In genomic region chr18:60174832-60175231, GRCh38 we compare ENCODE assay signal across 33 cellular contexts.
"Had no signal": no experiment of that assay in that cellular context is flagged by ENCODE, and none has a peak within 500 bp of the region (broad histone marks: within the 10 kb centered on the region; RNA-seq: fewer than 3 reads in every experiment).

No MANE protein-coding gene starts in this region.

- DNase-seq: activated effector memory CD4-positive, alpha-beta T cell treated with anti-CD3 and anti-CD28 coated beads, Interleukin-2, amount 50 U/mL, for 16 hours; activated effector memory CD4-positive, alpha-beta T cell treated with Interleukin-2 at 50 U/mL for 16 hours; activated gamma-delta T cell; activated gamma-delta T cell treated with Interleukin-2 at 50 U/mL for 16 hours; activated naive CD4-positive, alpha-beta T cell; activated naive CD4-positive, alpha-beta T cell treated with anti-CD3 and anti-CD28 coated beads for 36 hours; activated naive CD4-positive, alpha-beta T cell treated with anti-CD3 and anti-CD28 coated beads, Interleukin-2, amount 10 ng/mL, durations not matched to agents 7 days and 5 days; activated naive CD4-positive, alpha-beta T cell treated with anti-CD3 and anti-CD28 coated beads, Interleukin-2, amount 50 U/mL, for 16 hours; activated naive CD4-positive, alpha-beta T cell treated with Interleukin-2 at 50 U/mL for 16 hours; activated naive CD8-positive, alpha-beta T cell treated with anti-CD3 and anti-CD28 coated beads for 36 hours; activated naive CD8-positive, alpha-beta T cell treated with anti-CD3 and anti-CD28 coated beads, Interleukin-2, amount 10 ng/mL, durations not matched to agents 7 days and 5 days; activated naive CD8-positive, alpha-beta T cell treated with anti-CD3 and anti-CD28 coated beads, Interleukin-2, amount 50 U/mL, for 24 hours; activated T-cell treated with anti-CD3 and anti-CD28 coated beads, Interleukin-2, amount 50 U/mL, for 24 hours; activated T-cell treated with anti-CD3 and anti-CD28 coated beads, Interleukin-2, amount 50 U/mL, for 4 hours; activated T-cell treated with anti-CD3 and anti-CD28 coated beads, Interleukin-2, amount 50 U/mL, for 48 hours; activated T-cell treated with anti-CD3 and anti-CD28 coated beads, Interleukin-2, amount 50 U/mL, for 72 hours; adrenal gland; amniotic stem cell; amygdala; anterior cingulate cortex; aorta; body of pancreas; brain microvascular endothelial cell; caudate nucleus; central memory CD4-positive, alpha-beta T cell; cerebellar nuclear complex had no signal

- H3K36me3 ChIP-seq: adrenal gland, ascending aorta, brain microvascular endothelial cell, breast epithelium, cardiac muscle cell had no signal

- H3K4me3 ChIP-seq: adrenal gland, ascending aorta, body of pancreas, breast epithelium, cardiac muscle cell had no signal

- FAIRE-seq: astrocyte, bronchial epithelial cell had no signal

- H3K9me3 ChIP-seq: adrenal gland, ascending aorta, body of pancreas had no signal

- H3K4me1 ChIP-seq: adrenal gland, ascending aorta, body of pancreas, breast epithelium had no signal

- H3K27me3 ChIP-seq: adrenal gland, ascending aorta, body of pancreas, brain microvascular endothelial cell, breast epithelium, cardiac muscle cell had no signal

- ATAC-seq: activated naive CD4-positive, alpha-beta T cell treated with anti-CD3 and anti-CD28 coated beads, Interleukin-2, amount 50 U/mL, for 72 hours; activated naive CD8-positive, alpha-beta T cell treated with anti-CD3 and anti-CD28 coated beads, Interleukin-2, amount 50 U/mL, for 24 hours; activated T-cell treated with anti-CD3 and anti-CD28 coated beads, Interleukin-2, amount 50 U/mL, for 4 hours; activated T-cell treated with anti-CD3 and anti-CD28 coated beads, Interleukin-2, amount 50 U/mL, for 72 hours; activated T-helper 17 cell treated with anti-CD3 and anti-CD28 coated beads, Interleukin-2, amount 50 U/mL, for 72 hours; body of pancreas had no signal

- H3K27ac ChIP-seq: adrenal gland, ascending aorta, body of pancreas, brain microvascular endothelial cell, breast epithelium, cardiac muscle cell had no signal
